In the genomic region with DNA sequence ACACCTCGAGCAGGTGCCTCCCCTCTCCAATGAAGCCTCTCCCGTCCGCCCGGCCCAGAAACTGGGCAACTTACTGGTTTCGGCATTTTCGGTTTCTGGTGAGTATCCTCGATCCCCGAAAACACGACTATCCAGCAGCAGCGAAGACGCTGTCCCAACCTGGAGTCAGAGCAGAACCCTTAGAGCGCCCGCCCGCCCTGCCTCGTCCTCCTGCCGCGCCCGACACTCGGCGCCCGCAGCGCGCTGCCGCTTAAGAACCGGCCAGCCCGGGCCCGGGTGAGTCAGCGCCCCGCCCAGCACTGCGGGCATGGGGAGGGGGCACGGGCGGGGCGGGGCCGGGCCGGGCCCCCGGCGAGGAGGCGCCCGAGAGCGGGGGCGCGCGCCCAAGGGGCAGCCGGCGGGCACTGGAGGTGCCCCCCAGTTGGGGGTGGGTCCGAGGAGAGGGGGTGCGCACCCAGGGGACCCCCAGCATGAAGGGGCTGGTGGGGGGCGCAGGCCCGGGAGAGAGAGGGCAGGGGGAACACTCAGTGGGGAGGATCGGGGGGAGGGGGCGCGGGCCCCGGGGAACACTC, we compare ENCODE assay signal across 1 cellular context.
TF ChIP-seq lines count a peak whose summit lies in the region.

No MANE protein-coding gene starts in this region.

TF ChIP-seq in K562, 482 proteins besides CTCF, POLR2A, EP300 and RAD21 (continued from another document and continues in another):
- TF ChIP-seq MGA (IDR thresholded peaks at IDR 0.05) (peak; percentile 73), CBX3 (IDR thresholded peaks at IDR 0.05; ENCODE audit: borderline replicate concordance in 1 of 2, low read length in 2 of 2) (no peak), YY1 (IDR thresholded peaks at IDR 0.05; ENCODE audit: borderline replicate concordance in 1 of 3, control insufficient read depth in 1 of 3, extremely low read depth in 1 of 3, insufficient read depth in 3 of 3, insufficient read length in 1 of 3, insufficient replicate concordance in 2 of 3, low read depth in 1 of 3, low read length in 2 of 3) (peak in 2 of 3 experiments; percentile 35 to 55), KHSRP (IDR thresholded peaks at IDR 0.05) (no peak), NELFE (IDR thresholded peaks at IDR 0.05; ENCODE audit: insufficient read depth, insufficient read length) (no peak), USF2 (CRISPR knock-in tag; IDR thresholded peaks at IDR 0.05) (no peak), ZNF668 (CRISPR knock-in tag; IDR thresholded peaks at IDR 0.05) (no peak), CHD2 (IDR thresholded peaks at IDR 0.05; ENCODE audit: low read depth, low read length) (no peak), NONO (IDR thresholded peaks at IDR 0.05; ENCODE audit: low read depth in 2 of 2, low read length in 1 of 2) (peak; percentile 58 to 69; a peak in 3 of 4 replicates), NBN (IDR thresholded peaks at IDR 0.05; ENCODE audit: low read depth) (no peak), FIP1L1 (IDR thresholded peaks at IDR 0.05; ENCODE audit: low read depth, low read length, poor library complexity, severe bottlenecking) (no peak), SP2 (IDR thresholded peaks at IDR 0.05; ENCODE audit: extremely low read depth, low read depth, low read length, poor library complexity, severe bottlenecking) (no peak), MEIS2 (IDR thresholded peaks at IDR 0.05; ENCODE audit: partially characterized antibody) (no peak), BRD9 (IDR thresholded peaks at IDR 0.05; ENCODE audit: low read depth, partially characterized antibody) (no peak), RUNX1 (IDR thresholded peaks at IDR 0.05; ENCODE audit: low read depth) (0 out of 2 replicates have a peak, but pooled peaks have one; percentile 74), SREBF1 (IDR thresholded peaks at IDR 0.05; ENCODE audit: borderline replicate concordance, low read depth, low read length) (no peak), ZNF398 (CRISPR knock-in tag; IDR thresholded peaks at IDR 0.05) (no peak), ATF3 (IDR thresholded peaks at IDR 0.05) (peak; percentile 53), ATF3 (CRISPR knock-in tag; conservative IDR thresholded peaks at IDR 0.05) (no peak), CBX1 (IDR thresholded peaks at IDR 0.05; ENCODE audit: low read depth) (0 out of 2 replicates have a peak, but pooled peaks have one; percentile 21), NFIC (IDR thresholded peaks at IDR 0.05) (no peak), TAL1 (IDR thresholded peaks at IDR 0.05) (no peak), ZFX (CRISPR knock-in tag; IDR thresholded peaks at IDR 0.05) (0 out of 2 replicates have a peak, but pooled peaks have one; percentile 55), ZNF79 (CRISPR knock-in tag; IDR thresholded peaks at IDR 0.05; ENCODE audit: low read depth) (no peak), GABPA (tag; conservative IDR thresholded peaks at IDR 0.05; ENCODE audit: low read depth) (no peak), TARDBP (IDR thresholded peaks at IDR 0.05) (no peak), HBP1 (CRISPR knock-in tag; IDR thresholded peaks at IDR 0.05) (0 out of 2 replicates have a peak, but pooled peaks have one; percentile 32), CC2D1A (IDR thresholded peaks at IDR 0.05) (no peak), PYGO2 (tag; IDR thresholded peaks at IDR 0.05) (no peak), CBFB (CRISPR knock-in tag; IDR thresholded peaks at IDR 0.05) (no peak), EGR1 (conservative IDR thresholded peaks at IDR 0.05) (no peak), NR3C1 (CRISPR knock-in tag; IDR thresholded peaks at IDR 0.05) (no peak), YBX1 (IDR thresholded peaks at IDR 0.05) (no peak), NRF1 (conservative IDR thresholded peaks at IDR 0.05 in 1 of 2, IDR thresholded peaks at IDR 0.05 in 1 of 2) (no peak)
- TF ChIP-seq, protein P1, sequence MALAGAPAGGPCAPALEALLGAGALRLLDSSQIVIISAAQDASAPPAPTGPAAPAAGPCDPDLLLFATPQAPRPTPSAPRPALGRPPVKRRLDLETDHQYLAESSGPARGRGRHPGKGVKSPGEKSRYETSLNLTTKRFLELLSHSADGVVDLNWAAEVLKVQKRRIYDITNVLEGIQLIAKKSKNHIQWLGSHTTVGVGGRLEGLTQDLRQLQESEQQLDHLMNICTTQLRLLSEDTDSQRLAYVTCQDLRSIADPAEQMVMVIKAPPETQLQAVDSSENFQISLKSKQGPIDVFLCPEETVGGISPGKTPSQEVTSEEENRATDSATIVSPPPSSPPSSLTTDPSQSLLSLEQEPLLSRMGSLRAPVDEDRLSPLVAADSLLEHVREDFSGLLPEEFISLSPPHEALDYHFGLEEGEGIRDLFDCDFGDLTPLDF (CRISPR knock-in tag; IDR thresholded peaks at IDR 0.05), result no peak
- TF ChIP-seq, protein P2, sequence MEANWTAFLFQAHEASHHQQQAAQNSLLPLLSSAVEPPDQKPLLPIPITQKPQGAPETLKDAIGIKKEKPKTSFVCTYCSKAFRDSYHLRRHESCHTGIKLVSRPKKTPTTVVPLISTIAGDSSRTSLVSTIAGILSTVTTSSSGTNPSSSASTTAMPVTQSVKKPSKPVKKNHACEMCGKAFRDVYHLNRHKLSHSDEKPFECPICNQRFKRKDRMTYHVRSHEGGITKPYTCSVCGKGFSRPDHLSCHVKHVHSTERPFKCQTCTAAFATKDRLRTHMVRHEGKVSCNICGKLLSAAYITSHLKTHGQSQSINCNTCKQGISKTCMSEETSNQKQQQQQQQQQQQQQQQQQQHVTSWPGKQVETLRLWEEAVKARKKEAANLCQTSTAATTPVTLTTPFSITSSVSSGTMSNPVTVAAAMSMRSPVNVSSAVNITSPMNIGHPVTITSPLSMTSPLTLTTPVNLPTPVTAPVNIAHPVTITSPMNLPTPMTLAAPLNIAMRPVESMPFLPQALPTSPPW (CRISPR knock-in tag; IDR thresholded peaks at IDR 0.05), result peak; percentile 96
- TF ChIP-seq, protein P3, sequence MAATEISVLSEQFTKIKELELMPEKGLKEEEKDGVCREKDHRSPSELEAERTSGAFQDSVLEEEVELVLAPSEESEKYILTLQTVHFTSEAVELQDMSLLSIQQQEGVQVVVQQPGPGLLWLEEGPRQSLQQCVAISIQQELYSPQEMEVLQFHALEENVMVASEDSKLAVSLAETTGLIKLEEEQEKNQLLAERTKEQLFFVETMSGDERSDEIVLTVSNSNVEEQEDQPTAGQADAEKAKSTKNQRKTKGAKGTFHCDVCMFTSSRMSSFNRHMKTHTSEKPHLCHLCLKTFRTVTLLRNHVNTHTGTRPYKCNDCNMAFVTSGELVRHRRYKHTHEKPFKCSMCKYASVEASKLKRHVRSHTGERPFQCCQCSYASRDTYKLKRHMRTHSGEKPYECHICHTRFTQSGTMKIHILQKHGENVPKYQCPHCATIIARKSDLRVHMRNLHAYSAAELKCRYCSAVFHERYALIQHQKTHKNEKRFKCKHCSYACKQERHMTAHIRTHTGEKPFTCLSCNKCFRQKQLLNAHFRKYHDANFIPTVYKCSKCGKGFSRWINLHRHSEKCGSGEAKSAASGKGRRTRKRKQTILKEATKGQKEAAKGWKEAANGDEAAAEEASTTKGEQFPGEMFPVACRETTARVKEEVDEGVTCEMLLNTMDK (IDR thresholded peaks at IDR 0.05; ENCODE audit: borderline replicate concordance, insufficient read depth, low read depth, low read length, poor library complexity, severe bottlenecking), result no peak
